13 cellular contexts compared by ENCODE assay signal in genomic region chr11:61545341-61545740, GRCh38. TPM values are rescaled to one million over a fixed set of nuclear protein-coding genes. Genes with fewer than 3 reads are reported as not detected.
DNase-seq lines count a peak whose midpoint lies in the region; ATAC-seq and TF ChIP-seq lines count a peak whose summit lies in the region.
"Had no signal": no experiment of that assay in that cellular context is flagged by ENCODE, and none has a peak within 500 bp of the region (broad histone marks: within the 10 kb centered on the region; RNA-seq: fewer than 3 reads in every experiment).

No MANE protein-coding gene starts in this region.

- H2AFZ ChIP-seq in mammary epithelial cell (ENCODE audit: low read depth, low read length) = no peak overlapping the region

- no TSS peak for BruUV-seq in mammary epithelial cell (replicated peaks; lab: Mats Ljungman, UMichigan)

- H4K20me1 ChIP-seq in mammary epithelial cell (ENCODE audit: insufficient read depth, low read length) = no peaks in the 10 kb centered on the region

- no peaks in the 10 kb centered on the region for H3K36me3 Mint-ChIP-seq in nephron (ENCODE audit: low read depth)
- H3K36me3 Mint-ChIP-seq: activated CD8-positive, alpha-beta memory T cell treated with anti-CD3 and anti-CD28 coated beads, Interleukin-2, amount 10 ng/mL, durations not matched to agents 7 days and 5 days had no signal

- intact Hi-C loops in mammary epithelial cell (cut with micrococcal nuclease) = no loop called here

- in situ Hi-C loops in mammary epithelial cell (cut with MboI; ENCODE audit: low sequenced_read_pairs in 2 of 2) = no loop called here

- WGBS in mammary epithelial cell (ENCODE audit: low coverage, missing lambda C conversion rate) = 94% methylated on average over 7 of the region's 7 CpGs

- no peaks in the 10 kb centered on the region for H3K27me3 ChIP-seq in mammary epithelial cell (ENCODE audit: insufficient read depth, low read length)

- DNase-seq in GM03348 (ENCODE audit: low spot score) (peak; percentile 45), HuH-7 (ENCODE audit: low spot score) (peak; percentile 98), mammary epithelial cell (no peak), activated T-cell treated with anti-CD3 and anti-CD28 coated beads for 4 hours (no peak)
- no peak for DNase-seq in stimulated activated naive CD8-positive, alpha-beta T cell treated with anti-CD3 and anti-CD28 coated beads, Interleukin-15, amount 100 ng/mL, for 72 hours
- DNase-seq: activated CD8-positive, alpha-beta memory T cell treated with anti-CD3 and anti-CD28 coated beads, Interleukin-2, amount 10 ng/mL, durations not matched to agents 7 days and 5 days; KBM-7; Right ventricle myocardium superior; stomach had no signal

- no peak overlapping the region for H3K4me2 ChIP-seq in mammary epithelial cell (ENCODE audit: insufficient read depth, low read depth, low read length)

- H3K79me2 ChIP-seq in mammary epithelial cell (ENCODE audit: insufficient read depth, low read length) = no peaks in the 10 kb centered on the region

- no peak overlapping the region for H3K9ac ChIP-seq in mammary epithelial cell (ENCODE audit: insufficient read depth, low read length)

- no peaks in the 10 kb centered on the region for H3K4me1 ChIP-seq in mammary epithelial cell (ENCODE audit: insufficient read depth, low read length)

- peak overlapping the region in 2 of 3 experiments; percentile 18 to 86 for H3K27ac Mint-ChIP-seq in nephron
- H3K27ac Mint-ChIP-seq in stimulated activated naive CD8-positive, alpha-beta T cell treated with anti-CD3 and anti-CD28 coated beads, Interleukin-15, amount 100 ng/mL, for 72 hours = peak overlapping the region in 1 of 2 donors; percentile 2
- H3K27ac Mint-ChIP-seq: activated CD8-positive, alpha-beta memory T cell treated with anti-CD3 and anti-CD28 coated beads, Interleukin-2, amount 10 ng/mL, durations not matched to agents 7 days and 5 days had no signal

- H3K36me3 ChIP-seq in mammary epithelial cell (ENCODE audit: insufficient read depth, low read length) = no peaks in the 10 kb centered on the region
- H3K36me3 ChIP-seq: stomach had no signal

- H3K9me3 ChIP-seq in mammary epithelial cell (replicated peaks; ENCODE audit: insufficient read depth, low read length) = no peaks in the 10 kb centered on the region
- H3K9me3 ChIP-seq: stomach had no signal

- H3K27me3 Mint-ChIP-seq in nephron (ENCODE audit: low read depth) = peaks cover 11% of the 10 kb centered on the region
- H3K27me3 Mint-ChIP-seq in stimulated activated naive CD8-positive, alpha-beta T cell treated with anti-CD3 and anti-CD28 coated beads, Interleukin-15, amount 100 ng/mL, for 72 hours = peaks cover 44% of the 10 kb centered on the region

- H3K4me3 ChIP-seq in mammary epithelial cell (replicated peaks in 1 of 3; ENCODE audit: insufficient read depth in 1 of 3, low read depth in 2 of 3, low read length in 3 of 3) = no peak overlapping the region
- H3K4me3 ChIP-seq: stomach had no signal

- ATAC-seq in HG03442 (IDR thresholded peaks at IDR 0.05; ENCODE audit: unreplicated experiment) (no peak), GM18511 (IDR thresholded peaks at IDR 0.05; ENCODE audit: unreplicated experiment) (no peak)
- no peak for ATAC-seq in stimulated activated naive CD8-positive, alpha-beta T cell treated with anti-CD3 and anti-CD28 coated beads, Interleukin-15, amount 100 ng/mL, for 72 hours
- ATAC-seq: activated CD8-positive, alpha-beta memory T cell treated with anti-CD3 and anti-CD28 coated beads, Interleukin-2, amount 10 ng/mL, durations not matched to agents 7 days and 5 days had no signal

- CTCF ChIA-PET in mammary epithelial cell (lab: Charles Lee; ENCODE audit: low non-redundant PET) = no interaction called here

- no peaks in the 10 kb centered on the region for H3K9me3 Mint-ChIP-seq in nephron
- H3K9me3 Mint-ChIP-seq in stimulated activated naive CD8-positive, alpha-beta T cell treated with anti-CD3 and anti-CD28 coated beads, Interleukin-15, amount 100 ng/mL, for 72 hours = no peaks in the 10 kb centered on the region

- H3K4me3 Mint-ChIP-seq in nephron = peak overlapping the region; percentile 18 to 79 (median 71)
- H3K4me3 Mint-ChIP-seq in stimulated activated naive CD8-positive, alpha-beta T cell treated with anti-CD3 and anti-CD28 coated beads, Interleukin-15, amount 100 ng/mL, for 72 hours = no peak overlapping the region
- H3K4me3 Mint-ChIP-seq: activated CD8-positive, alpha-beta memory T cell treated with anti-CD3 and anti-CD28 coated beads, Interleukin-2, amount 10 ng/mL, durations not matched to agents 7 days and 5 days had no signal

- no peak overlapping the region for H3K27ac ChIP-seq in mammary epithelial cell (ENCODE audit: insufficient read depth, low read depth, low read length)
- H3K27ac ChIP-seq: stomach had no signal

- dilution Hi-C loops in mammary epithelial cell (cut with HindIII; ENCODE audit: low sequenced_read_pairs) = no loop called here

- H3K4me1 Mint-ChIP-seq in nephron = peaks cover 52% of the 10 kb centered on the region
- no peaks in the 10 kb centered on the region for H3K4me1 Mint-ChIP-seq in stimulated activated naive CD8-positive, alpha-beta T cell treated with anti-CD3 and anti-CD28 coated beads, Interleukin-15, amount 100 ng/mL, for 72 hours

- TF ChIP-seq CTCF in mammary epithelial cell (conservative IDR thresholded peaks at IDR 0.05 in 1 of 2, IDR thresholded peaks at IDR 0.05 in 1 of 2; ENCODE audit: extremely low read depth in 1 of 2, insufficient read depth in 1 of 2, low read depth in 1 of 2, low read length in 2 of 2) = peak; percentile 55 to 56
- TF ChIP-seq CTCF in nephron (IDR thresholded peaks at IDR 0.05; ENCODE audit: unreplicated experiment in 3 of 3) = peak in 1 of 3 experiments; percentile 15

RNA-seq across cellular contexts. Expression of gene SYT7, which starts 35.5 kb away (rescaled TPM):
- total RNA-seq in mammary epithelial cell = 10 to 100 TPM in 1 of 2 donors, 1 to 10 TPM in 1; 4.7 to 17.7 TPM
- polyA plus RNA-seq in mammary epithelial cell = 6.9 TPM
- polyA minus RNA-seq in mammary epithelial cell = 21.2 TPM
- total RNA-seq: activated CD8-positive, alpha-beta memory T cell treated with anti-CD3 and anti-CD28 coated beads, Interleukin-2, amount 10 ng/mL, durations not matched to agents 7 days and 5 days had no signal

RNA-seq across cellular contexts. Expression of gene LRRC10B, which starts 36.8 kb away (rescaled TPM):
- under 1 TPM in 1 of 2 donors, not detected in 1; under 0.01 TPM for total RNA-seq in mammary epithelial cell
- polyA plus RNA-seq in mammary epithelial cell = 0.05 TPM
- polyA minus RNA-seq in mammary epithelial cell = not detected
- total RNA-seq: skeletal muscle tissue had no signal

Comparison
In these comparisons a context has a peak if more than half of its experiments do, and no peak if none do; other contexts are left out.
1. DNase-seq: peak in GM03348 (single experiment) and HuH-7 (single experiment); none in mammary epithelial cell (single experiment), activated T-cell treated with anti-CD3 and anti-CD28 coated beads for 4 hours (single experiment) and stimulated activated naive CD8-positive, alpha-beta T cell treated with anti-CD3 and anti-CD28 coated beads, Interleukin-15, amount 100 ng/mL, for 72 hours (0 of 2).
2. H3K4me3 Mint-ChIP-seq: peak in nephron (3 of 3); none in stimulated activated naive CD8-positive, alpha-beta T cell treated with anti-CD3 and anti-CD28 coated beads, Interleukin-15, amount 100 ng/mL, for 72 hours (0 of 2).